Comparison of ENCODE assay signal across 2 cellular contexts in genomic region chr10:45241865-45242518, GRCh38.
TF ChIP-seq lines count a peak whose summit lies in the region.

No MANE protein-coding gene starts in this region.

TF ChIP-seq in H1, 55 proteins besides CTCF, POLR2A, EP300 and RAD21:
- TF ChIP-seq CEBPB (IDR thresholded peaks at IDR 0.05; ENCODE audit: low read depth, low read length) = peak; percentile 63
- TF ChIP-seq SAP30 (IDR thresholded peaks at IDR 0.05; ENCODE audit: insufficient read depth, insufficient replicate concordance, low read length) = no peak

TF ChIP-seq in HepG2, 621 proteins besides CTCF, POLR2A, EP300 and RAD21:
- TF ChIP-seq ZFP82 (CRISPR knock-in tag; IDR thresholded peaks at IDR 0.05; ENCODE audit: borderline replicate concordance) (no peak), ZNF337 (CRISPR knock-in tag; IDR thresholded peaks at IDR 0.05; ENCODE audit: borderline replicate concordance, low read depth) (no peak), ZNF296 (CRISPR knock-in tag; conservative IDR thresholded peaks at IDR 0.05) (no peak), GLMP (CRISPR knock-in tag; IDR thresholded peaks at IDR 0.05; ENCODE audit: borderline replicate concordance) (no peak), KLF12 (CRISPR knock-in tag; IDR thresholded peaks at IDR 0.05; ENCODE audit: borderline replicate concordance) (no peak), PCBP2 (optimal IDR thresholded peaks at IDR 0.05; ENCODE audit: low read depth, low read length, poor library complexity, severe bottlenecking) (no peak), ZNF687 (CRISPR knock-in tag; IDR thresholded peaks at IDR 0.05) (no peak), ZNF512 (CRISPR knock-in tag; IDR thresholded peaks at IDR 0.05) (no peak), ZNF275 (CRISPR knock-in tag; IDR thresholded peaks at IDR 0.05; ENCODE audit: borderline replicate concordance) (no peak), FOXK2 (IDR thresholded peaks at IDR 0.05) (no peak), KAT2B (IDR thresholded peaks at IDR 0.05; ENCODE audit: borderline replicate concordance, low read depth, low read length) (no peak)
